ENCODE assay signal across 9 cellular contexts in the genomic region with DNA sequence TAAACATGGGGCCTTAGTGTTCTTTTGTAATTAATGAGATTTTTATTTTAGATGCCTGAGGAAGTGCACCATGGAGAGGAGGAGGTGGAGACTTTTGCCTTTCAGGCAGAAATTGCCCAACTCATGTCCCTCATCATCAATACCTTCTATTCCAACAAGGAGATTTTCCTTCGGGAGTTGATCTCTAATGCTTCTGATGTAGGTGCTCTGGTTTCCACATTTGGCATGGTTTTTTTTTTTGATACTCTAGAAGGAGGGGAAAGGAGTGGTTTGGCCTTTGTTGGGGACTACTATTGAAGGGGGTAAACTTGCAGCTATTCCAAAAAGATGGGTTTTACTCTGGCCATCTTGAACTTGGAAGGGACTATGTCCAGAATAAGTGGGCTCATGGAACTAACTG. TPM values are rescaled to one million over a fixed set of nuclear protein-coding genes. Genes with fewer than 3 reads are reported as not detected.
DNase-seq lines count a peak whose midpoint lies in the region; ATAC-seq and TF ChIP-seq lines count a peak whose summit lies in the region.
"Had no signal": no experiment of that assay in that cellular context is flagged by ENCODE, and none has a peak within 500 bp of the region (broad histone marks: within the 10 kb centered on the region; RNA-seq: fewer than 3 reads in every experiment).

No MANE protein-coding gene starts in this region.

- no peaks in the 10 kb centered on the region for H3K9me3 ChIP-seq in ascending aorta
- H3K9me3 ChIP-seq in left lung = no peaks in the 10 kb centered on the region
- no peaks in the 10 kb centered on the region for H3K9me3 ChIP-seq in thymus (ENCODE audit: control insufficient read depth)

- H3K4me1 ChIP-seq in ascending aorta (peaks cover 0 to 30% of the 10 kb centered on the region in 2 donors), left lung (peaks cover 16 to 68% of the 10 kb centered on the region in 2 donors), thymus (ENCODE audit: control insufficient read depth, insufficient read depth, low read length) (peaks cover 16% of the 10 kb centered on the region)

- no peaks in the 10 kb centered on the region for H3K27me3 Mint-ChIP-seq in activated T-cell treated with anti-CD3 and anti-CD28 coated beads, Interleukin-2, amount 50 U/mL, for 24 hours

- TF ChIP-seq CTCF in ascending aorta (IDR thresholded peaks at IDR 0.05) (no peak), left lung (IDR thresholded peaks at IDR 0.05) (no peak)

- intact Hi-C loops in ascending aorta (cut with DNase I) = loop anchor here (5.0 kb wide), 2 partner anchors 476 to 1076 kb away; partner anchors contain the start of genes SRF and VEGFA
- intact Hi-C loops in left lung (cut with DNase I) = no loop called here

- H3K4me3 Mint-ChIP-seq in activated T-cell treated with anti-CD3 and anti-CD28 coated beads, Interleukin-2, amount 50 U/mL, for 24 hours = peak overlapping the region; percentile 98

- H3K4me3 ChIP-seq in ascending aorta (peak overlapping the region; percentile 92 to 99), left lung (peak overlapping the region; percentile 64 to 88), thymus (ENCODE audit: low read length) (peak overlapping the region; percentile 75)

- WGBS in thymus = 57% methylated on average over 1 of the region's 1 CpG

- no peaks in the 10 kb centered on the region for H3K9me3 Mint-ChIP-seq in activated T-cell treated with anti-CD3 and anti-CD28 coated beads, Interleukin-2, amount 50 U/mL, for 24 hours

- peaks cover 49 to 50% of the 10 kb centered on the region in 2 donors for H3K36me3 ChIP-seq in ascending aorta
- peaks cover 5 to 54% of the 10 kb centered on the region in 2 donors for H3K36me3 ChIP-seq in left lung
- peaks cover 43% of the 10 kb centered on the region for H3K36me3 ChIP-seq in thymus (ENCODE audit: control insufficient read depth, insufficient read depth)

- ATAC-seq in left lung (no peak), HG03520 (IDR thresholded peaks at IDR 0.05; ENCODE audit: unreplicated experiment) (no peak), HG02870 (IDR thresholded peaks at IDR 0.05; ENCODE audit: unreplicated experiment) (no peak)

- H3K4me1 Mint-ChIP-seq in activated T-cell treated with anti-CD3 and anti-CD28 coated beads, Interleukin-2, amount 50 U/mL, for 24 hours (ENCODE audit: low read depth) = peaks cover 59% of the 10 kb centered on the region

- DNase-seq in activated T-cell treated with anti-CD3 and anti-CD28 coated beads, Interleukin-2, amount 50 U/mL, for 24 hours = no peak
- DNase-seq in activated T-cell treated with anti-CD3 and anti-CD28 coated beads for 4 hours (no peak), ascending aorta (ENCODE audit: low spot score in 2 of 2) (no peak), left lung (no peak), T-helper 9 cell (no peak)

- peak overlapping the region; percentile 100 for H3K27ac Mint-ChIP-seq in activated T-cell treated with anti-CD3 and anti-CD28 coated beads, Interleukin-2, amount 50 U/mL, for 24 hours

- H3K27ac ChIP-seq in ascending aorta (peak overlapping the region; percentile 99 to 100), left lung (peak overlapping the region in 1 of 2 donors; percentile 99), thymus (ENCODE audit: low read depth) (no peak overlapping the region)

- H3K27me3 ChIP-seq in ascending aorta (no peaks in the 10 kb centered on the region), left lung (no peaks in the 10 kb centered on the region), thymus (ENCODE audit: control insufficient read depth, insufficient read depth) (no peaks in the 10 kb centered on the region)

- H3K36me3 Mint-ChIP-seq in activated T-cell treated with anti-CD3 and anti-CD28 coated beads, Interleukin-2, amount 50 U/mL, for 24 hours (ENCODE audit: low read depth) = peaks cover 73% of the 10 kb centered on the region

RNA-seq across cellular contexts. Expression of gene HSP90AB1, which starts 1.7 kb away (rescaled TPM):
- total RNA-seq in ascending aorta (354 TPM), left lung (100 to 1,000 TPM; 726 to 810 TPM)
- 252 TPM for polyA plus RNA-seq in thymus

RNA-seq across cellular contexts. Expression of gene SLC35B2, which starts 8.7 kb away (rescaled TPM):
- 9.9 TPM for total RNA-seq in ascending aorta
- 10 to 100 TPM; 43.7 to 50.0 TPM for total RNA-seq in left lung
- 18.8 TPM for polyA plus RNA-seq in thymus

RNA-seq across cellular contexts. Expression of gene NFKBIE, which starts 16.8 kb away (rescaled TPM):
- total RNA-seq in ascending aorta = 1.9 TPM
- 10 to 100 TPM; 12.1 to 19.3 TPM for total RNA-seq in left lung
- polyA plus RNA-seq in thymus = 16.4 TPM

RNA-seq across cellular contexts. Expression of gene TMEM151B, which starts 21.7 kb away (rescaled TPM):
- total RNA-seq in ascending aorta (not detected), left lung (not detected)
- 0.50 TPM for polyA plus RNA-seq in thymus
- total RNA-seq: activated CD8-positive, alpha-beta memory T cell treated with anti-CD3 and anti-CD28 coated beads for 36 hours had no signal

RNA-seq across cellular contexts. Expression of gene SLC29A1, which starts 25.2 kb away (rescaled TPM):
- total RNA-seq in ascending aorta (224 TPM), left lung (10 to 100 TPM; 46.8 to 48.2 TPM)
- polyA plus RNA-seq in thymus = 17.9 TPM
